Comparison of ENCODE assay signal across 8 cellular contexts in the genomic region with DNA sequence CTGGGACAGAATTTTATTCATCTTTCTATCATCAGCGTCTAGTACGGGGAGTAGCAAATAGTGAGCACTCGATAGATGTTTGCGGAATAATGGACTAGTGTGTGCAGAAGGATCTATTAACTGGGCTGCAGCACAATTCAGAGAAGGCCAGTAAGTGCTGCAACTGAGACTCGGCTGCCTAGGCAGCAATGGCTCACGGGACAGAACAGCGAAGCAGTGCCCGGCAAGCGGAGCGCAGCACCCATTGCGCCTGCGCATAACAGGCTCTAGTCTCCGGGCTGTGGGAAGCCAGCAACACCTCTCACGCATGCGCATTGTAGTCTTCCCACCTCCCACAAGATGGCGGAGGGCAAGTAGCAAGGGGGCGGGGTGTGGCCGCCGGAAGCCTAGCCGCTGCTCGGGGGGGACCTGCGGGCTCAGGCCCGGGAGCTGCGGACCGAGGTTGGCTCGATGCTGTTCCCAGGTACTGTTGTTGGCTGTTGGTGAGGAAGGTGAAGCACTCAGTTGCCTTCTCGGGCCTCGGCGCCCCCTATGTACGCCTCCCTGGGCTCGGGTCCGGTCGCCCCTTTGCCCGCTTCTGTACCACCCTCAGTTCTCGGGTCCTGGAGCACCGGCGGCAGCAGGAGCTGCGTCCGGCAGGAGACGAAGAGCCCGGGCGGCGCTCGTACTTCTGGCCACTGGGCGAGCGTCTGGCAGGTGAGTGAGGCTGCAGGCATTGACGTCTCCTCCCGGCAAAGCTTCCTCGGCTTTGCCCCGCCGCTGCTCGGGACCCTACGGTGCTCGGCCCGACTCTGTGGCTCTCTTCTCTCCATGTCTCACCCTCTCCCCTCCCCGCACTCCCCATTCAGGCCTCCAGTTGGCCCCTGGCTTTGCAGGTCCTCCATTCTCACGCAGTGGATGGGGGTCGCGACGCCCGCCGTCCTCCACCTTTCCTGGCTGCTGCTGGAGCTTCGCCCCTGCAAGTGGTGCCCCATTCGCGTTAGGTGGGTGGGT. TPM values are rescaled to one million over a fixed set of nuclear protein-coding genes. Genes with fewer than 3 reads are reported as not detected.
DNase-seq lines count a peak whose midpoint lies in the region; ATAC-seq lines count a peak whose summit lies in the region.

No MANE protein-coding gene starts in this region.

- no peaks in the 10 kb centered on the region for H3K27me3 ChIP-seq in mononuclear cell (ENCODE audit: insufficient read depth, low read length)

- H3K4me1 ChIP-seq in mononuclear cell (ENCODE audit: insufficient read depth, low read length): peaks cover 45% of the 10 kb centered on the region

- peak overlapping the region; percentile 99 for H3K4me3 ChIP-seq in mononuclear cell (ENCODE audit: low read length)

- H3K27ac ChIP-seq in epithelial cell of prostate: peak overlapping the region; percentile 72

- no peaks in the 10 kb centered on the region for H3K36me3 Mint-ChIP-seq in IgD-negative memory B cell

- no peaks in the 10 kb centered on the region for H3K9me3 Mint-ChIP-seq in IgD-negative memory B cell

- H3K27ac Mint-ChIP-seq in IgD-negative memory B cell: peak overlapping the region; percentile 72 to 97 (median 94)

- H3K27me3 Mint-ChIP-seq in IgD-negative memory B cell: no peaks in the 10 kb centered on the region

- DNase-seq in DMS153 treated with DMSO at 0.1 percent for 48 hours (lab: John Stamatoyannopoulos, UW; ENCODE audit: unreplicated experiment) (peak; percentile 87), OCI-M1 (lab: John Stamatoyannopoulos, UW) (peak; percentile 98), activated T-cell treated with anti-CD3 and anti-CD28 coated beads for 48 hours (ENCODE audit: low read depth) (peak; percentile 92), epithelial cell of prostate (ENCODE audit: low read depth, low spot score) (peak; percentile 81)
- DNase-seq in stimulated activated CD8-positive, alpha-beta memory T cell treated with anti-CD3 and anti-CD28 coated beads, Interleukin-2, amount 100 ng/mL, for 48 hours (ENCODE audit: low read depth in 2 of 2): peak; percentile 92 to 93

- ATAC-seq in GM21576 (IDR thresholded peaks at IDR 0.05; ENCODE audit: unreplicated experiment): peak; percentile 93

- H3K4me1 Mint-ChIP-seq in IgD-negative memory B cell: peaks cover 30 to 42% (median 36%) of the 10 kb centered on the region in 3 donors

- H3K4me3 Mint-ChIP-seq in IgD-negative memory B cell: peak overlapping the region; percentile 81 to 97 (median 95)

- H3K9me3 ChIP-seq in mononuclear cell (ENCODE audit: low read depth, low read length): no peaks in the 10 kb centered on the region

RNA-seq across cellular contexts. Expression of a gene that starts 30.2 kb away (rescaled TPM):
- 19.4 TPM for polyA plus RNA-seq in IgD-negative memory B cell
- 48.3 TPM for total RNA-seq in mononuclear cell

Comparison
In these comparisons a context has a peak if more than half of its experiments do, and no peak if none do; other contexts are left out.
1. Peak in every context shown above with its lines: DNase-seq, ATAC-seq, H3K4me3 ChIP-seq and H3K27ac ChIP-seq.